Comparison of ENCODE assay signal across 16 cellular contexts in genomic region chr10:79026806-79027146, GRCh38. TPM values are rescaled to one million over a fixed set of nuclear protein-coding genes. Genes with fewer than 3 reads are reported as not detected.
DNase-seq lines count a peak whose midpoint lies in the region; ATAC-seq, FAIRE-seq and TF ChIP-seq lines count a peak whose summit lies in the region.
"Had no signal": no experiment of that assay in that cellular context is flagged by ENCODE, and none has a peak within 500 bp of the region (broad histone marks: within the 10 kb centered on the region; RNA-seq: fewer than 3 reads in every experiment).

No MANE protein-coding gene starts in this region.

- H3K36me3 Mint-ChIP-seq in activated naive CD4-positive, alpha-beta T cell treated with anti-CD3 and anti-CD28 coated beads for 36 hours (ENCODE audit: low read depth), result no peaks in the 10 kb centered on the region

- peaks cover 4% of the 10 kb centered on the region for H3K9me1 ChIP-seq in K562 (ENCODE audit: control insufficient read depth, insufficient read depth, low read length)

- H3K4me3 ChIP-seq in K562, result no peak overlapping the region
- H3K4me3 ChIP-seq in kidney (ENCODE audit: low read length in 2 of 2), result no peak overlapping the region
- H3K4me3 ChIP-seq: HAP-1 had no signal

- H3K9me3 Mint-ChIP-seq in activated naive CD4-positive, alpha-beta T cell treated with anti-CD3 and anti-CD28 coated beads for 36 hours, result no peaks in the 10 kb centered on the region

- peak; percentile 1 for DNase-seq in activated CD4-positive, CD25-positive, alpha-beta regulatory T cell treated with anti-CD3 and anti-CD28 coated beads, Interleukin-2, amount 50 U/mL, for 72 hours
- no peak for DNase-seq in activated CD4-positive, CD25-positive, alpha-beta regulatory T cell (lab: John Stamatoyannopoulos, UW)
- no peak for DNase-seq in K562 (ENCODE audit: extremely low read depth in 1 of 4, low spot score in 3 of 4)
- DNase-seq in kidney, result peak; percentile 8
- peak; percentile 34 for DNase-seq in sciatic nerve (ENCODE audit: low spot score)
- DNase-seq in NCI-H526 treated with DMSO at 0.1 percent for 48 hours (lab: John Stamatoyannopoulos, UW), result no peak
- no peak for DNase-seq in activated naive CD4-positive, alpha-beta T cell treated with anti-CD3 and anti-CD28 coated beads for 36 hours
- DNase-seq in medulla oblongata (ENCODE audit: extremely low spot score), result no peak
- DNase-seq: DND-41, NCI-H187 treated with DMSO at 0.1 percent for 48 hours, RPMI8226, SIG-M5 had no signal

- H4K20me1 ChIP-seq in K562 (replicated peaks; ENCODE audit: control insufficient read depth, insufficient read depth, low read length), result no peaks in the 10 kb centered on the region

- H3K9ac ChIP-seq in K562 (ENCODE audit: insufficient read depth in 1 of 2, low read depth in 2 of 2, low read length in 2 of 2) (no peak overlapping the region), kidney (ENCODE audit: low read length in 2 of 2) (no peak overlapping the region)

- TF ChIP-seq EP300 in K562 (IDR thresholded peaks at IDR 0.05; ENCODE audit: low read length), result no peak

- no peak overlapping the region for H3K27ac ChIP-seq in K562 (ENCODE audit: extremely low read depth, low read depth, low read length)
- H3K27ac ChIP-seq in kidney (ENCODE audit: low read depth in 2 of 2, low read length in 2 of 2), result no peak overlapping the region
- H3K27ac ChIP-seq: 22Rv1 had no signal

- H3K9me3 ChIP-seq in K562 (replicated peaks; ENCODE audit: control insufficient read depth, insufficient read depth, low read depth, low read length) (no peaks in the 10 kb centered on the region), kidney (ENCODE audit: control insufficient read depth in 1 of 2, low read length in 2 of 2) (no peaks in the 10 kb centered on the region)
- H3K9me3 ChIP-seq: BE2C, HAP-1 had no signal

- in situ Hi-C loops in K562 (cut with MboI), result no loop called here

- H3K4me1 Mint-ChIP-seq in activated naive CD4-positive, alpha-beta T cell treated with anti-CD3 and anti-CD28 coated beads for 36 hours (ENCODE audit: low read depth), result peaks cover 29% of the 10 kb centered on the region

- no peak overlapping the region for H2AFZ ChIP-seq in K562 (ENCODE audit: low read depth, low read length)

- H3K27ac Mint-ChIP-seq in activated naive CD4-positive, alpha-beta T cell treated with anti-CD3 and anti-CD28 coated beads for 36 hours, result no peak overlapping the region

- no peaks in the 10 kb centered on the region for H3K79me2 ChIP-seq in K562 (ENCODE audit: control insufficient read depth, insufficient read depth, low read length)

- no peak for ATAC-seq in K562
- ATAC-seq in sciatic nerve, result no peak

- TF ChIP-seq RAD21 in K562 (CRISPR knock-in tag; conservative IDR thresholded peaks at IDR 0.05 in 1 of 2, IDR thresholded peaks at IDR 0.05 in 1 of 2), result no peak

- POLR2A ChIA-PET in K562 (lab: Yijun Ruan, JAX), result interaction anchor here (0.9 kb wide), 1 partner anchor 12 kb away, joined by 3 read pairs; no protein-coding TSS in a partner anchor

- TF ChIP-seq CTCF in K562 (IDR thresholded peaks at IDR 0.05 in 2 of 3, conservative IDR thresholded peaks at IDR 0.05 in 1 of 3; ENCODE audit: insufficient read depth in 2 of 3, low read depth in 1 of 3, low read length in 3 of 3) (no peak), kidney (IDR thresholded peaks at IDR 0.05; ENCODE audit: borderline replicate concordance, extremely low read depth, insufficient read depth) (no peak)

- intact Hi-C loops in K562 (cut with micrococcal nuclease) (no loop called here), kidney (cut with DNase I) (no loop called here), sciatic nerve (cut with DNase I) (no loop called here)
- intact Hi-C loops in activated naive CD4-positive, alpha-beta T cell treated with anti-CD3 and anti-CD28 coated beads for 36 hours (cut with micrococcal nuclease), result loop anchor here (2.0 kb wide), 1 partner anchor 42 kb away; the partner anchor contains the start of gene ZMIZ1

- no peaks in the 10 kb centered on the region for H3K36me3 ChIP-seq in K562 (ENCODE audit: control insufficient read depth, insufficient read depth, low read length)
- H3K36me3 ChIP-seq in kidney (ENCODE audit: control insufficient read depth in 1 of 2, insufficient read depth in 2 of 2, low read length in 2 of 2), result no peaks in the 10 kb centered on the region
- H3K36me3 ChIP-seq: BE2C, HAP-1 had no signal

- CTCF ChIA-PET in K562 (lab: Yijun Ruan, JAX; ENCODE audit: low intra/inter-chr PET ratio), result no interaction called here
- CTCF ChIA-PET in activated naive CD4-positive, alpha-beta T cell treated with anti-CD3 and anti-CD28 coated beads for 36 hours (lab: Charles Lee), result no interaction called here

- peaks cover 2 to 10% of the 10 kb centered on the region in 2 experiments; a peak in 1 of 5 replicates for H3K27me3 ChIP-seq in K562 (ENCODE audit: control insufficient read depth in 2 of 2, insufficient read depth in 2 of 2, low read length in 2 of 2)
- H3K27me3 ChIP-seq: BE2C had no signal

- peak overlapping the region; percentile 50; the same call in 1 of the 2 replicates for H3K4me2 ChIP-seq in K562 (ENCODE audit: insufficient read depth, low read length)

- no peak overlapping the region for H3K4me3 Mint-ChIP-seq in activated naive CD4-positive, alpha-beta T cell treated with anti-CD3 and anti-CD28 coated beads for 36 hours

- 40% methylated on average over 3 of the region's 3 CpGs for WGBS in K562 (ENCODE audit: insufficient coverage, low coverage, missing lambda C conversion rate)

- no peak for TF ChIP-seq POLR2A in K562 (conservative IDR thresholded peaks at IDR 0.05)

- no peaks in the 10 kb centered on the region for H3K27me3 Mint-ChIP-seq in activated naive CD4-positive, alpha-beta T cell treated with anti-CD3 and anti-CD28 coated beads for 36 hours (ENCODE audit: low read depth)

- FAIRE-seq in K562 (lab: Jason Lieb, UNC), result peak; percentile 48
- FAIRE-seq in kidney (lab: Jason Lieb, UNC), result no peak
- FAIRE-seq: G401.6 had no signal

- H3K4me1 ChIP-seq in K562 (replicated peaks in 1 of 2; ENCODE audit: control insufficient read depth in 2 of 2, insufficient read depth in 2 of 2, low read length in 2 of 2) (peaks cover 23 to 50% of the 10 kb centered on the region in 2 experiments), kidney (ENCODE audit: control insufficient read depth in 1 of 2, insufficient read depth in 1 of 2, low read depth in 1 of 2, low read length in 2 of 2) (peaks cover 0 to 3% of the 10 kb centered on the region in 2 donors)
- H3K4me1 ChIP-seq: HAP-1 had no signal

- no TSS peak for BruUV-seq in K562 (replicated peaks; lab: Mats Ljungman, UMichigan)

TF ChIP-seq in K562, 482 proteins besides CTCF, POLR2A, EP300 and RAD21:
- TF ChIP-seq RCOR1 (IDR thresholded peaks at IDR 0.05; ENCODE audit: borderline replicate concordance in 1 of 2, low read depth in 2 of 2, low read length in 2 of 2) (0 out of 4 replicates have a peak, but pooled peaks of 1 of the 2 experiments have one; percentile 2), E2F5 (CRISPR knock-in tag; IDR thresholded peaks at IDR 0.05) (0 out of 2 replicates have a peak, but pooled peaks have one; percentile 56), MED1 (CRISPR knock-in tag; IDR thresholded peaks at IDR 0.05; ENCODE audit: borderline replicate concordance) (no peak)
TF ChIP-seq in K562: peak in this region for 2.

RNA-seq across cellular contexts. Expression of gene ZMIZ1, which starts 42.0 kb away (rescaled TPM):
- 31.4 and 71.8 TPM in 2 replicates for total RNA-seq in K562 (2011; cell fraction: chromatin; rRNA removed; ENCODE audit: low replicate concordance)
- 28.6 and 32.2 TPM in 2 replicates for total RNA-seq in K562 (2011; cell fraction: nucleolus; rRNA removed)
- total RNA-seq in K562 (2011; cell fraction: nucleoplasm; rRNA removed), result 31.8 and 38.1 TPM in 2 replicates
- total RNA-seq in K562 (2014; rRNA removed) (7.0 and 7.7 TPM in 2 replicates), K562 (2014; rRNA removed; fragmentation: Illumina TruSeq; extraction: Trizol) (2.6 and 2.8 TPM in 2 replicates), K562 (2015; rRNA removed; fragmentation: Illumina TruSeq; extraction: Trizol) (4.3 and 5.0 TPM in 2 replicates), K562 (2021) (30.3 and 37.3 TPM in 2 replicates), kidney (97.6 TPM), sciatic nerve (96.7 TPM)
- polyA plus RNA-seq in K562 (2011; rRNA removed) (3.6 and 6.2 TPM in 2 replicates), K562 (2014; fragmentation: Illumina TruSeq; extraction: Trizol) (22.9 and 25.1 TPM in 2 replicates), K562 (2014; fragmentation: Nextera tagmentation; extraction: Ambion mirVana) (1 to 10 TPM; 1.0 to 1.9 TPM), K562 (2014; rRNA removed) (11.0 and 11.7 TPM in 2 replicates), kidney (ENCODE audit: insufficient read depth, low read depth, low replicate concordance) (14.2 TPM)
- polyA plus RNA-seq in K562 (2011; cell fraction: cytosol; rRNA removed), result 5.2 and 5.4 TPM in 2 replicates
- polyA plus RNA-seq in K562 (2011; cell fraction: nucleus; rRNA removed), result 18.9 and 30.6 TPM in 2 replicates
- 23.3 and 39.2 TPM in 2 replicates for polyA plus RNA-seq in K562 (2012)
- 5.8 and 6.7 TPM in 2 replicates for polyA minus RNA-seq in K562 (2011; rRNA and poly(A)+ RNA removed)
- 14.9 and 22.3 TPM in 2 replicates for polyA minus RNA-seq in K562 (2011; cell fraction: cytosol; rRNA and poly(A)+ RNA removed)
- 17.6 and 22.4 TPM in 2 replicates for polyA minus RNA-seq in K562 (2011; cell fraction: nucleus; rRNA and poly(A)+ RNA removed)
- total RNA-seq in activated naive CD4-positive, alpha-beta T cell treated with anti-CD3 and anti-CD28 coated beads for 36 hours, result 10 to 100 TPM; 15.6 to 18.3 TPM

Comparison
In these comparisons a context has a peak if more than half of its experiments do, and no peak if none do; other contexts are left out.
1. DNase-seq: peak in activated CD4-positive, CD25-positive, alpha-beta regulatory T cell treated with anti-CD3 and anti-CD28 coated beads, Interleukin-2, amount 50 U/mL, for 72 hours (single experiment), kidney (single experiment) and sciatic nerve (single experiment); none in activated CD4-positive, CD25-positive, alpha-beta regulatory T cell (0 of 4), K562 (0 of 4), NCI-H526 treated with DMSO at 0.1 percent for 48 hours (single experiment), activated naive CD4-positive, alpha-beta T cell treated with anti-CD3 and anti-CD28 coated beads for 36 hours (single experiment) and medulla oblongata (single experiment).